In genomic region chr2:196390243-196391148, GRCh38 we compare ENCODE assay signal across 23 cellular contexts.
DNase-seq lines count a peak whose midpoint lies in the region; ATAC-seq, FAIRE-seq and TF ChIP-seq lines count a peak whose summit lies in the region.
"Had no signal": no experiment of that assay in that cellular context is flagged by ENCODE, and none has a peak within 500 bp of the region (broad histone marks: within the 10 kb centered on the region; RNA-seq: fewer than 3 reads in every experiment).

No MANE protein-coding gene starts in this region.

- FAIRE-seq in GM12891 (lab: Jason Lieb, UNC): peak; percentile 92

- H3K27me3 ChIP-seq in adipocyte (replicated peaks; ENCODE audit: control insufficient read depth, insufficient read depth, low read length) (no peaks in the 10 kb centered on the region), transverse colon (no peaks in the 10 kb centered on the region)
- H3K27me3 ChIP-seq: testis had no signal

- H3K36me3 ChIP-seq in adipocyte (ENCODE audit: control insufficient read depth, insufficient read depth, low read length, severe bottlenecking): no peaks in the 10 kb centered on the region
- no peaks in the 10 kb centered on the region for H3K36me3 ChIP-seq in transverse colon

- H3K4me1 ChIP-seq in adipocyte (ENCODE audit: control insufficient read depth, insufficient read depth, low read length) (no peaks in the 10 kb centered on the region), transverse colon (no peaks in the 10 kb centered on the region)
- H3K4me1 ChIP-seq: testis had no signal

- ATAC-seq in HG02610 (IDR thresholded peaks at IDR 0.05; ENCODE audit: unreplicated experiment) (peak; percentile 87), HG02840 (IDR thresholded peaks at IDR 0.05; ENCODE audit: low FRiP score, unreplicated experiment) (no peak)
- ATAC-seq: activated T-cell treated with anti-CD3 and anti-CD28 coated beads, Interleukin-2, amount 50 U/mL, for 4 hours; HCT116; left ventricle myocardium superior had no signal

- TF ChIP-seq CTCF in GM13976 (IDR thresholded peaks at IDR 0.05; ENCODE audit: borderline replicate concordance, control extremely low read depth, extremely low read depth, insufficient read depth, missing control alignments): no peak
- no peak for TF ChIP-seq CTCF in transverse colon (IDR thresholded peaks at IDR 0.05)

- H3K9ac ChIP-seq in adipocyte (ENCODE audit: low read length): no peak overlapping the region

- H3K9me3 ChIP-seq in adipocyte (ENCODE audit: control insufficient read depth, low read length): no peaks in the 10 kb centered on the region
- no peaks in the 10 kb centered on the region for H3K9me3 ChIP-seq in transverse colon
- H3K9me3 ChIP-seq: testis had no signal

- TF ChIP-seq POLR2A in GM12891 (IDR thresholded peaks at IDR 0.05; ENCODE audit: low read depth, low read length) (no peak), transverse colon (IDR thresholded peaks at IDR 0.05) (no peak)

- in situ Hi-C loops in GM13976 (cut with MboI; ENCODE audit: low sequenced_read_pairs, unreplicated experiment): no loop called here
- in situ Hi-C loops in transverse colon (cut with MboI; ENCODE audit: low pct_ligation_motif_present in 1 of 4, low pct_unique_long_range_greater_than_20kb in 1 of 4, low sequenced_read_pairs in 3 of 4): no loop called here

- no peak overlapping the region for H3K4me3 ChIP-seq in adipocyte (ENCODE audit: low read length)
- H3K4me3 ChIP-seq in transverse colon: no peak overlapping the region
- H3K4me3 ChIP-seq: testis had no signal

- 82 to 86% methylated on average over 5 to 6 of the region's 6 CpGs for WGBS in transverse colon (ENCODE audit: low coverage in 1 of 2), 2 donors

- no peak for TF ChIP-seq EP300 in transverse colon (IDR thresholded peaks at IDR 0.05; ENCODE audit: low read depth)

- DNase-seq in GM12891 (ENCODE audit: insufficient read length, low spot score) (no peak), adipocyte (ENCODE audit: low read depth) (peak; percentile 71), left kidney (ENCODE audit: low read depth, low spot score) (peak; percentile 29), GM13976 (ENCODE audit: low spot score) (no peak), transverse colon (no peak), foreskin melanocyte (no peak)
- DNase-seq: activated CD4-positive, CD25-positive, alpha-beta regulatory T cell treated with anti-CD3 and anti-CD28 coated beads, Interleukin-2, amount 50 U/mL, for 72 hours; activated CD8-positive, alpha-beta memory T cell treated with anti-CD3 and anti-CD28 coated beads for 24 hours; activated naive CD4-positive, alpha-beta T cell treated with anti-CD3 and anti-CD28 coated beads, Interleukin-2, amount 10 ng/mL, durations not matched to agents 7 days and 5 days; activated T-cell treated with anti-CD3 and anti-CD28 coated beads, Interleukin-2, amount 50 U/mL, for 4 hours; C1 segment of cervical spinal cord; cerebellar nuclear complex; effector memory CD4-positive, alpha-beta T cell; head of caudate nucleus; Karpas-422; left ventricle myocardium superior; NCI-H2081; RPMI8226; stimulated activated naive B cell treated with anti-CD40 and anti-IgM and Interleukin-4, amounts not matched to agents 10 μg/mL and 1 μg/mL and 100 μg/mL, for 72 hours; testis had no signal

- intact Hi-C loops in transverse colon (cut with DNase I; ENCODE audit: low total_unique reads): no loop called here

- H3K27ac ChIP-seq in transverse colon: no peak overlapping the region
- H3K27ac ChIP-seq: testis had no signal

TF ChIP-seq in GM12891, 5 proteins besides CTCF, POLR2A, EP300 and RAD21:
- TF ChIP-seq POLR2AphosphoS5 (IDR thresholded peaks at IDR 0.05; ENCODE audit: low read depth, low read length): no peak
- no peak for TF ChIP-seq PAX5 (IDR thresholded peaks at IDR 0.05; ENCODE audit: insufficient read depth, low read length, severe bottlenecking)
- no peak for TF ChIP-seq TAF1 (IDR thresholded peaks at IDR 0.05; ENCODE audit: low read depth, low read length)
- no peak; the same call in 1 of the 2 replicates for TF ChIP-seq POU2F2 (IDR thresholded peaks at IDR 0.05; ENCODE audit: low read depth, low read length)
- no peak for TF ChIP-seq SPI1 (IDR thresholded peaks at IDR 0.05; ENCODE audit: low read depth, low read length)

Comparison
In these comparisons a context has a peak if more than half of its experiments do, and no peak if none do; other contexts are left out.
1. DNase-seq: peak in adipocyte (single experiment) and left kidney (single experiment); none in GM12891 (single experiment), GM13976 (single experiment), transverse colon (single experiment) and foreskin melanocyte (single experiment).